ENCODE assay signal across 18 cellular contexts in the genomic region with DNA sequence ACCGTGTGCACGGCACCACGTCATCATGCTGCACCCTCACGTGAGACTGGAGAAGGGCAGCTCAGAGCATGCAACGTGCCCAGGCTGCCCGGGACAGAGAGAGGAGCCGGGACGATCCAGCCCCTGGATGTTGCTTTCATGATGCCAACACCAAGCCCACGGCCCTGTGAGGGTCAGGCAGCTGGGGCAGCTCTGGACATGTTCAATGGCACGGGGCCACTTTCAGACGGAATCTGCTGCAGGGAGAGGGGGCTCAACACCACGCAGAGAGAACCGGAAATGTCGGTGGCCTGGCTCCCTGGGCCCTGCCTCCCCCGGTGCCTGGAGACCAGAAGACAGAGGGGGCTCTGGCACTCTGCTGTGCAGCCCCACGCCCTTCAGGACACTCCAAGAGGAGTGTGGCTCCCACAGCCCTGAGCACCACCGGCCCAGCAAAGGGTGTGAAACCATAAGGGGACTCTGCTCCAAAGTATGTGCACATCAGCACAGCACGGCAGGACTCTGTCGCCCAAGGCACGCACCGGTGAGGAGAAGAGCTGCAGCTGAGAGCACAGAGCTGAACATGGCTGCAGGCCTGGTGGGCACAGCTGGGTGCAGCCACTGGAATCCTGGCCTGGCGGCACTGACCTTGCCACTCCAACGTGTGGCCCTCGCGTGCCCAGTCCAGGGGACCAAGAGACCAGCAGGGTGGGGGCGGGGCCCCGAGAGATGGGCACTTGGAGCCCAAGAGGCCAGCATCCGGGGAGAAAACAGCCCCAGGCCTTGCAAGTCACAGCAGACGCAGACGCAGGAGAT.
A peak's percentile ranks its signal among the peaks of the same experiment; 100 is the strongest.
DNase-seq lines count a peak whose midpoint lies in the region; ATAC-seq, FAIRE-seq and TF ChIP-seq lines count a peak whose summit lies in the region.
"Had no signal": no experiment of that assay in that cellular context is flagged by ENCODE, and none has a peak within 500 bp of the region (broad histone marks: within the 10 kb centered on the region; RNA-seq: fewer than 3 reads in every experiment).

No MANE protein-coding gene starts in this region.

- H3K9ac ChIP-seq in kidney (ENCODE audit: low read length in 2 of 2), result no peak overlapping the region

- no peaks in the 10 kb centered on the region for H3K27me3 ChIP-seq in left ventricle myocardium inferior (ENCODE audit: low read depth)
- no peaks in the 10 kb centered on the region for H3K27me3 ChIP-seq in RWPE2 (ENCODE audit: insufficient read depth, poor library complexity, severe bottlenecking)
- H3K27me3 ChIP-seq in sigmoid colon, result no peaks in the 10 kb centered on the region

- H3K36me3 ChIP-seq in left ventricle myocardium inferior (no peaks in the 10 kb centered on the region), RWPE2 (ENCODE audit: low read depth) (no peaks in the 10 kb centered on the region), kidney (ENCODE audit: control insufficient read depth in 1 of 2, insufficient read depth in 2 of 2, low read length in 2 of 2) (peaks cover 0 to 5% of the 10 kb centered on the region in 2 donors), sigmoid colon (no peaks in the 10 kb centered on the region)

- TF ChIP-seq POLR2A in sigmoid colon (IDR thresholded peaks at IDR 0.05), result no peak

- TF ChIP-seq EP300 in sigmoid colon (IDR thresholded peaks at IDR 0.05), result no peak

- H3K9me3 ChIP-seq in left ventricle myocardium inferior (replicated peaks) (no peaks in the 10 kb centered on the region), RWPE2 (ENCODE audit: severe bottlenecking) (no peaks in the 10 kb centered on the region), kidney (ENCODE audit: control insufficient read depth in 1 of 2, low read length in 2 of 2) (no peaks in the 10 kb centered on the region), sigmoid colon (no peaks in the 10 kb centered on the region)
- H3K9me3 ChIP-seq: Caco-2 had no signal

- DNase-seq in Right ventricle myocardium inferior (ENCODE audit: missing footprints), result peak; percentile 55
- DNase-seq in left ventricle myocardium inferior, result no peak
- DNase-seq in RWPE2 (ENCODE audit: low spot score), result peak; percentile 47
- peak; percentile 78 for DNase-seq in kidney
- no peak for DNase-seq in sigmoid colon
- DNase-seq in NCI-H1436 (lab: John Stamatoyannopoulos, UW), result no peak
- DNase-seq: Caco-2, H9, IMR-90, NCI-H146, NCI-H226, NCI-H526 treated with DMSO at 0.1 percent for 48 hours, PC-3 had no signal

- ATAC-seq in Right ventricle myocardium inferior, result no peak
- ATAC-seq in RWPE2 (ENCODE audit: low read depth), result no peak
- ATAC-seq in GM18519 (IDR thresholded peaks at IDR 0.05; ENCODE audit: low FRiP score, unreplicated experiment), result no peak
- ATAC-seq in HG02885 (IDR thresholded peaks at IDR 0.05; ENCODE audit: poor library complexity, unreplicated experiment), result no peak
- ATAC-seq: PC-3 had no signal

- no peak for TF ChIP-seq CTCF in left ventricle myocardium inferior (IDR thresholded peaks at IDR 0.05; ENCODE audit: borderline replicate concordance)
- TF ChIP-seq CTCF in RWPE2 (IDR thresholded peaks at IDR 0.05; ENCODE audit: poor library complexity, severe bottlenecking), result no peak
- no peak for TF ChIP-seq CTCF in kidney (IDR thresholded peaks at IDR 0.05; ENCODE audit: borderline replicate concordance, extremely low read depth, insufficient read depth)
- TF ChIP-seq CTCF in sigmoid colon (IDR thresholded peaks at IDR 0.05), result no peak

- WGBS in sigmoid colon, 2 donors, result 95% methylated on average over 30 of the region's 30 CpGs

- no peak for FAIRE-seq in kidney (lab: Jason Lieb, UNC)
- FAIRE-seq: A204.1, G401.6, GM12891 had no signal

- H3K4me1 ChIP-seq in left ventricle myocardium inferior, result peaks cover 18% of the 10 kb centered on the region
- H3K4me1 ChIP-seq in RWPE2 (ENCODE audit: insufficient read depth, poor library complexity, severe bottlenecking), result no peaks in the 10 kb centered on the region
- H3K4me1 ChIP-seq in kidney (ENCODE audit: control insufficient read depth in 1 of 2, insufficient read depth in 1 of 2, low read depth in 1 of 2, low read length in 2 of 2), result peaks cover 0 to 5% of the 10 kb centered on the region in 2 donors
- peaks cover 0 to 20% (median 13%) of the 10 kb centered on the region in 4 donors for H3K4me1 ChIP-seq in sigmoid colon

- intact Hi-C loops in Right ventricle myocardium inferior (cut with DNase I), result no loop called here
- intact Hi-C loops in left ventricle myocardium inferior (cut with micrococcal nuclease), result no loop called here
- intact Hi-C loops in kidney (cut with DNase I), result no loop called here
- intact Hi-C loops in sigmoid colon (cut with DNase I), result no loop called here

- no peak overlapping the region for H3K4me3 ChIP-seq in left ventricle myocardium inferior
- no peak overlapping the region for H3K4me3 ChIP-seq in RWPE2 (ENCODE audit: severe bottlenecking)
- no peak overlapping the region for H3K4me3 ChIP-seq in kidney (ENCODE audit: low read length in 2 of 2)
- H3K4me3 ChIP-seq in sigmoid colon, result no peak overlapping the region

- H3K27ac ChIP-seq in left ventricle myocardium inferior (replicated peaks), result no peak overlapping the region
- H3K27ac ChIP-seq in RWPE2 (ENCODE audit: poor library complexity, severe bottlenecking), result no peak overlapping the region
- no peak overlapping the region for H3K27ac ChIP-seq in kidney (ENCODE audit: low read depth in 2 of 2, low read length in 2 of 2)
- H3K27ac ChIP-seq in sigmoid colon, result peak overlapping the region in 3 of 4 donors; percentile 41 to 59 (median 57)

Comparison
In these comparisons a context has a peak if more than half of its experiments do, and no peak if none do; other contexts are left out.
1. DNase-seq: peak in Right ventricle myocardium inferior (single experiment), RWPE2 (single experiment) and kidney (single experiment); none in left ventricle myocardium inferior (single experiment), sigmoid colon (single experiment) and NCI-H1436 (single experiment).
2. H3K27ac ChIP-seq: peak in sigmoid colon (3 of 4); none in left ventricle myocardium inferior (single experiment), RWPE2 (single experiment) and kidney (0 of 2).